ENCODE assay signal across 9 cellular contexts in the genomic region with DNA sequence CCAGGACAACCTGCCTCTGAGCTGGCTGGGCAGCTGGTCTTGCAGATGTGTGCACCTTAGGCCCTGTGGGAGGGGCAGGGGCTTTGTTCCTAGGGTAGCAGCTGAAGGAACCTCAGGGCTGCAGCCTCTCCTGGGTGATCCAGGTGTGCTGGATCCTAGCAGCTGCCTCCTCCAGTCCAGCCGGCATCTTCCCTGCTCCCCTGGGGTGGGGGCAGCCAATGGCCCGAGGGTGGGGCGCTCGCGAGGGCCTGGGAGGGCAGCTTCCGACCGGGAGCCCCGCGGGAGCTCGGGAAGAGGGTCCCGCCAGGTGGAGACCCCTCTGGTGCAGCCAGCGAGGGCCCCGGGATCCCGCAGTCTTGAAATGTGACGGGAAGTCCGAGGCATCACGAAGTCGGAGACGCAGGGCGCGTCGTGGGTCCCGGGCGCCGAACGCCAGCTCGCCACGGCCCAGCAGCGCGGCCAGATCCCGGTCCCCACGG. TPM values are rescaled to one million over a fixed set of nuclear protein-coding genes. Genes with fewer than 3 reads are reported as not detected.
DNase-seq lines count a peak whose midpoint lies in the region; ATAC-seq and TF ChIP-seq lines count a peak whose summit lies in the region.
"Had no signal": no experiment of that assay in that cellular context is flagged by ENCODE, and none has a peak within 500 bp of the region (broad histone marks: within the 10 kb centered on the region; RNA-seq: fewer than 3 reads in every experiment).

No MANE protein-coding gene starts in this region.

- no peak for TF ChIP-seq EP300 in upper lobe of left lung (IDR thresholded peaks at IDR 0.05)

- no peaks in the 10 kb centered on the region for H3K27me3 ChIP-seq in breast epithelium
- H3K27me3 ChIP-seq in upper lobe of left lung = peaks cover 0 to 9% (median 0%) of the 10 kb centered on the region in 4 donors

- H3K27me3 Mint-ChIP-seq in MCF 10A (ENCODE audit: insufficient read depth, unreplicated experiment) (no peaks in the 10 kb centered on the region), brain (peaks cover 57% of the 10 kb centered on the region), mesothelial cell of epicardium (ENCODE audit: low read depth) (peaks cover 19% of the 10 kb centered on the region)

- TF ChIP-seq CTCF in breast epithelium (IDR thresholded peaks at IDR 0.05) (no peak), MCF 10A (IDR thresholded peaks at IDR 0.05; ENCODE audit: unreplicated experiment) (no peak), brain (conservative IDR thresholded peaks at IDR 0.05) (no peak), mesothelial cell of epicardium (IDR thresholded peaks at IDR 0.05; ENCODE audit: unreplicated experiment) (no peak), upper lobe of left lung (IDR thresholded peaks at IDR 0.05) (no peak)

- peak overlapping the region; percentile 65 to 93 for H3K27ac ChIP-seq in breast epithelium
- H3K27ac ChIP-seq in upper lobe of left lung = peak overlapping the region; percentile 61 to 97 (median 94)

- H3K4me3 Mint-ChIP-seq in MCF 10A (ENCODE audit: unreplicated experiment) (no peak overlapping the region), brain (peak overlapping the region; percentile 22 to 93 (median 79)), mesothelial cell of epicardium (peak overlapping the region; percentile 86)

- POLR2A ChIA-PET in MCF 10A (lab: Yijun Ruan, JAX) = interaction anchor here (2.7 kb wide), 1 partner anchor 107 kb away, joined by 14 read pairs; a partner anchor contains a TSS

- BruUV-seq in MCF 10A (replicated peaks; lab: Mats Ljungman, UMichigan) = no TSS peak

- intact Hi-C loops in breast epithelium (cut with DNase I; ENCODE audit: low total_unique reads) = no loop called here
- intact Hi-C loops in MCF 10A (cut with micrococcal nuclease) = no loop called here

- H3K36me3 Mint-ChIP-seq in MCF 10A (ENCODE audit: insufficient read depth, unreplicated experiment) (peaks cover 16% of the 10 kb centered on the region), brain (no peaks in the 10 kb centered on the region), mesothelial cell of epicardium (no peaks in the 10 kb centered on the region)

- no peaks in the 10 kb centered on the region for H3K36me3 ChIP-seq in breast epithelium
- H3K36me3 ChIP-seq in upper lobe of left lung = peaks cover 0 to 4% (median 0%) of the 10 kb centered on the region in 4 donors

- ATAC-seq in upper lobe of left lung (ENCODE audit: low FRiP score in 2 of 2) (no peak), HG03175 (IDR thresholded peaks at IDR 0.05; ENCODE audit: unreplicated experiment) (no peak)

- H3K4me1 ChIP-seq in breast epithelium = peaks cover 0 to 20% of the 10 kb centered on the region in 2 donors
- peaks cover 42 to 61% (median 46%) of the 10 kb centered on the region in 4 donors for H3K4me1 ChIP-seq in upper lobe of left lung

- CTCF ChIA-PET in MCF 10A (lab: Yijun Ruan, JAX) = interaction anchor here (0.6 to 3.1 kb wide), 3 partner anchors 10 to 227 kb away, joined by 3 to 20 read pairs (median 3); no protein-coding TSS in a partner anchor

- H3K9me3 ChIP-seq in breast epithelium (no peaks in the 10 kb centered on the region), upper lobe of left lung (no peaks in the 10 kb centered on the region)

- H3K4me1 Mint-ChIP-seq in MCF 10A (ENCODE audit: insufficient read depth, unreplicated experiment) = peaks cover 11% of the 10 kb centered on the region
- peaks cover 49% of the 10 kb centered on the region for H3K4me1 Mint-ChIP-seq in brain
- H3K4me1 Mint-ChIP-seq in mesothelial cell of epicardium = peaks cover 57% of the 10 kb centered on the region

- no peak for DNase-seq in breast epithelium (ENCODE audit: low spot score in 2 of 2)
- no peak for DNase-seq in MCF 10A (ENCODE audit: unreplicated experiment)
- DNase-seq in mesothelial cell of epicardium (ENCODE audit: low spot score in 2 of 2, unreplicated experiment in 2 of 2) = no peak
- no peak for DNase-seq in upper lobe of left lung
- DNase-seq in NCI-H2171 (lab: John Stamatoyannopoulos, UW) = no peak
- DNase-seq in central memory CD4-positive, alpha-beta T cell = no peak

- H3K9me3 Mint-ChIP-seq in MCF 10A (ENCODE audit: unreplicated experiment) (no peaks in the 10 kb centered on the region), brain (peaks cover 0 to 4% (median 0%) of the 10 kb centered on the region in 5 experiments), mesothelial cell of epicardium (no peaks in the 10 kb centered on the region)

- H3K27ac Mint-ChIP-seq in MCF 10A (ENCODE audit: low read depth, unreplicated experiment) (no peak overlapping the region), brain (peak overlapping the region in 1 of 5 experiments; percentile 96), mesothelial cell of epicardium (peak overlapping the region; percentile 93)

- TF ChIP-seq POLR2A in breast epithelium (IDR thresholded peaks at IDR 0.05) = no peak
- TF ChIP-seq POLR2A in upper lobe of left lung (IDR thresholded peaks at IDR 0.05) = no peak

- 62 to 85% methylated on average over 24 to 31 of the region's 32 CpGs for whole genome bisulfite sequencing in upper lobe of left lung, 2 donors

- peak overlapping the region; percentile 52 to 88 (median 60) for H3K4me3 ChIP-seq in breast epithelium
- H3K4me3 ChIP-seq in upper lobe of left lung = peak overlapping the region; percentile 42 to 67 (median 47)

RNA-seq across cellular contexts. Expression of a gene that starts 1.7 kb away (rescaled TPM):
- total RNA-seq in breast epithelium = 100 to 1,000 TPM; 129 to 321 (median 142) TPM
- total RNA-seq in MCF 10A (2022) = 1.8 and 4.8 TPM in 2 replicates
- polyA plus RNA-seq in brain (ENCODE audit: insufficient read depth, low read depth, low replicate concordance) = 147 TPM
- 120 to 128 TPM (median 122 TPM) in 3 replicates for total RNA-seq in mesothelial cell of epicardium
- 100 to 1,000 TPM in 1 of 6 donors, 10 to 100 TPM in 5; 16.8 to 119 (median 74.5) TPM for total RNA-seq in upper lobe of left lung

RNA-seq across cellular contexts. Expression of a gene that starts 5.1 kb away (rescaled TPM):
- total RNA-seq in breast epithelium = 100 to 1,000 TPM; 158 to 361 (median 195) TPM
- total RNA-seq in MCF 10A (2022) = 415 and 497 TPM in 2 replicates
- 304 TPM for polyA plus RNA-seq in brain (ENCODE audit: insufficient read depth, low read depth, low replicate concordance)
- 540 to 561 TPM (median 547 TPM) in 3 replicates for total RNA-seq in mesothelial cell of epicardium
- 100 to 1,000 TPM; 132 to 860 (median 360) TPM for total RNA-seq in upper lobe of left lung

RNA-seq across cellular contexts. Expression of a gene that starts 7.9 kb away (rescaled TPM):
- total RNA-seq in breast epithelium (100 to 1,000 TPM in 2 of 3 donors, 10 to 100 TPM in 1; 81.4 to 404 (median 129) TPM), MCF 10A (2022) (288 and 314 TPM in 2 replicates), mesothelial cell of epicardium (208 to 224 TPM (median 210 TPM) in 3 replicates), upper lobe of left lung (100 to 1,000 TPM; 113 to 704 (median 271) TPM)
- 126 TPM for polyA plus RNA-seq in brain (ENCODE audit: insufficient read depth, low read depth, low replicate concordance)

RNA-seq across cellular contexts. Expression of a gene that starts 16.2 kb away (rescaled TPM):
- not detected for total RNA-seq in breast epithelium
- not detected in 2 replicates for total RNA-seq in MCF 10A (2022)
- not detected for polyA plus RNA-seq in brain (ENCODE audit: insufficient read depth, low read depth, low replicate concordance)
- total RNA-seq in mesothelial cell of epicardium = not detected in 3 replicates
- total RNA-seq in upper lobe of left lung = not detected
- total RNA-seq: M059J had no signal

RNA-seq across cellular contexts. Expression of a gene that starts 26.6 kb away (rescaled TPM):
- 10 to 100 TPM; 13.0 to 63.9 (median 37.3) TPM for total RNA-seq in breast epithelium
- total RNA-seq in MCF 10A (2022) = 6.3 and 8.5 TPM in 2 replicates
- 1.0 TPM for polyA plus RNA-seq in brain (ENCODE audit: insufficient read depth, low read depth, low replicate concordance)
- 101 to 109 TPM (median 103 TPM) in 3 replicates for total RNA-seq in mesothelial cell of epicardium
- total RNA-seq in upper lobe of left lung = 100 to 1,000 TPM in 2 of 6 donors, 10 to 100 TPM in 4; 34.1 to 535 (median 65.2) TPM
